ENCODE assay signal across 8 cellular contexts in genomic region chr17:73591278-73592078, GRCh38. TPM values are rescaled to one million over a fixed set of nuclear protein-coding genes. Genes with fewer than 3 reads are reported as not detected.
DNase-seq lines count a peak whose midpoint lies in the region; ATAC-seq and TF ChIP-seq lines count a peak whose summit lies in the region.

No MANE protein-coding gene starts in this region.

- H3K9me3 ChIP-seq in WERI-Rb-1 (ENCODE audit: severe bottlenecking) (no peaks in the 10 kb centered on the region), mucosa of descending colon (no peaks in the 10 kb centered on the region)

- no peaks in the 10 kb centered on the region for H3K9me3 Mint-ChIP-seq in progenitor cell of endocrine pancreas (ENCODE audit: low read depth)

- no peaks in the 10 kb centered on the region for H3K36me3 Mint-ChIP-seq in progenitor cell of endocrine pancreas (ENCODE audit: insufficient read depth)

- no peak for TF ChIP-seq CTCF in WERI-Rb-1 (IDR thresholded peaks at IDR 0.05; ENCODE audit: low read depth, low read length)
- TF ChIP-seq CTCF in mucosa of descending colon (IDR thresholded peaks at IDR 0.05) = no peak
- no peak for TF ChIP-seq CTCF in progenitor cell of endocrine pancreas (IDR thresholded peaks at IDR 0.05; ENCODE audit: unreplicated experiment)
- TF ChIP-seq CTCF in foreskin keratinocyte (conservative IDR thresholded peaks at IDR 0.05) = no peak

- H3K27ac ChIP-seq in WERI-Rb-1 (peak overlapping the region; percentile 83), foreskin keratinocyte (no peak overlapping the region)

- no peaks in the 10 kb centered on the region for H3K36me3 ChIP-seq in WERI-Rb-1
- H3K36me3 ChIP-seq in mucosa of descending colon (ENCODE audit: low read depth) = no peaks in the 10 kb centered on the region

- no peak overlapping the region for H3K4me3 Mint-ChIP-seq in progenitor cell of endocrine pancreas (ENCODE audit: low read depth)

- H3K27me3 ChIP-seq in WERI-Rb-1 (ENCODE audit: insufficient read depth, low read depth, severe bottlenecking) (no peaks in the 10 kb centered on the region), foreskin keratinocyte (peaks cover 20% of the 10 kb centered on the region)

- peak; percentile 72 for ATAC-seq in GM18907 (IDR thresholded peaks at IDR 0.05; ENCODE audit: unreplicated experiment)
- peak; percentile 58 for ATAC-seq in HG02938 (IDR thresholded peaks at IDR 0.05; ENCODE audit: unreplicated experiment)
- peak; percentile 75 for ATAC-seq in mucosa of descending colon
- no peak for ATAC-seq in foreskin keratinocyte

- no peaks in the 10 kb centered on the region for H3K4me1 ChIP-seq in mucosa of descending colon (ENCODE audit: low read depth)
- H3K4me1 ChIP-seq in foreskin keratinocyte = no peaks in the 10 kb centered on the region

- H3K27ac Mint-ChIP-seq in progenitor cell of endocrine pancreas = no peak overlapping the region

- DNase-seq in WERI-Rb-1 (no peak), mucosa of descending colon (peak in 2 of 3 donors; percentile 24 to 80), progenitor cell of endocrine pancreas (ENCODE audit: low spot score, unreplicated experiment) (no peak), AML-193 (lab: John Stamatoyannopoulos, UW) (no peak), foreskin keratinocyte (no peak), SKM-1 (lab: John Stamatoyannopoulos, UW; ENCODE audit: unreplicated experiment) (no peak)

- intact Hi-C loops in mucosa of descending colon (cut with DNase I, micrococcal nuclease) = no loop called here

- peaks cover 47% of the 10 kb centered on the region for H3K27me3 Mint-ChIP-seq in progenitor cell of endocrine pancreas

- H3K4me1 Mint-ChIP-seq in progenitor cell of endocrine pancreas (ENCODE audit: low read depth) = peaks cover 2% of the 10 kb centered on the region

- H3K4me3 ChIP-seq in WERI-Rb-1 (ENCODE audit: low read depth, low read length) = no peak overlapping the region
- no peak overlapping the region for H3K4me3 ChIP-seq in mucosa of descending colon

RNA-seq across cellular contexts. Expression of gene SDK2, which starts 52.8 kb away (rescaled TPM):
- total RNA-seq in mucosa of descending colon = 1 to 10 TPM; 1.2 to 1.6 (median 1.3) TPM
- 6.7 and 7.1 TPM in 2 replicates for total RNA-seq in progenitor cell of endocrine pancreas
- 3.0 and 3.4 TPM in 2 replicates for total RNA-seq in foreskin keratinocyte
- 0.84 and 0.93 TPM in 2 replicates for polyA plus RNA-seq in foreskin keratinocyte

Comparison
In these comparisons a context has a peak if more than half of its experiments do, and no peak if none do; other contexts are left out.
1. DNase-seq: peak in mucosa of descending colon (2 of 3); none in WERI-Rb-1 (single experiment), progenitor cell of endocrine pancreas (single experiment), AML-193 (0 of 2), foreskin keratinocyte (0 of 2) and SKM-1 (single experiment).